Comparison of ENCODE assay signal across 31 cellular contexts in genomic region chr3:106139834-106140233, GRCh38.
"Had no signal": no experiment of that assay in that cellular context is flagged by ENCODE, and none has a peak within 500 bp of the region (broad histone marks: within the 10 kb centered on the region; RNA-seq: fewer than 3 reads in every experiment).

No MANE protein-coding gene starts in this region.

- H3K36me3 Mint-ChIP-seq: stimulated activated effector memory CD8-positive, alpha-beta T cell treated with anti-CD3 and anti-CD28 coated beads, Interleukin-12 subunit alpha, Interleukin-12 subunit beta, amount 100 ng/mL, for 72 hours had no signal

- H3K4me3 Mint-ChIP-seq: activated naive CD4-positive, alpha-beta T cell treated with anti-CD3 and anti-CD28 coated beads for 36 hours; activated naive CD8-positive, alpha-beta T cell treated with anti-CD3 and anti-CD28 coated beads, Interleukin-2, amount 10 ng/mL, durations not matched to agents 7 days and 5 days; naive thymus-derived CD4-positive, alpha-beta T cell; neural crest cell; stimulated activated effector memory CD8-positive, alpha-beta T cell treated with anti-CD3 and anti-CD28 coated beads, Interleukin-12 subunit alpha, Interleukin-12 subunit beta, amount 100 ng/mL, for 72 hours; stimulated activated naive CD8-positive, alpha-beta T cell treated with anti-CD3 and anti-CD28 coated beads, Interleukin-15, Interleukin-2, amounts not matched to agents 100 ng/mL and 50 ng/mL, for 24 hours had no signal

- H3K27me3 ChIP-seq: breast epithelium, esophagus muscularis mucosa, gastrocnemius medialis, right atrium auricular region, spleen, upper lobe of left lung, vagina had no signal

- H3K27ac Mint-ChIP-seq: activated naive CD4-positive, alpha-beta T cell treated with anti-CD3 and anti-CD28 coated beads for 36 hours; activated naive CD8-positive, alpha-beta T cell treated with anti-CD3 and anti-CD28 coated beads, Interleukin-2, amount 10 ng/mL, durations not matched to agents 7 days and 5 days; stimulated activated effector memory CD8-positive, alpha-beta T cell treated with anti-CD3 and anti-CD28 coated beads, Interleukin-12 subunit alpha, Interleukin-12 subunit beta, amount 100 ng/mL, for 72 hours; stimulated activated naive CD8-positive, alpha-beta T cell treated with anti-CD3 and anti-CD28 coated beads, Interleukin-15, Interleukin-2, amounts not matched to agents 100 ng/mL and 50 ng/mL, for 24 hours had no signal

- H3K27ac ChIP-seq: breast epithelium, esophagus muscularis mucosa, gastrocnemius medialis, right atrium auricular region, spleen, thoracic aorta, upper lobe of left lung, vagina, WERI-Rb-1 had no signal

- H3K4me1 Mint-ChIP-seq: neural crest cell had no signal

- H3K9me3 ChIP-seq: breast epithelium, esophagus muscularis mucosa, gastrocnemius medialis, right atrium auricular region, spleen, thoracic aorta, upper lobe of left lung, vagina had no signal

- H3K27me3 Mint-ChIP-seq: activated naive CD8-positive, alpha-beta T cell treated with anti-CD3 and anti-CD28 coated beads, Interleukin-2, amount 10 ng/mL, durations not matched to agents 7 days and 5 days; naive thymus-derived CD4-positive, alpha-beta T cell; stimulated activated naive CD8-positive, alpha-beta T cell treated with anti-CD3 and anti-CD28 coated beads, Interleukin-15, Interleukin-2, amounts not matched to agents 100 ng/mL and 50 ng/mL, for 24 hours had no signal

- H3K4me3 ChIP-seq: breast epithelium, esophagus muscularis mucosa, gastrocnemius medialis, right atrium auricular region, spleen, thoracic aorta, upper lobe of left lung, vagina had no signal

- ATAC-seq: activated CD4-positive, CD25-positive, alpha-beta regulatory T cell treated with anti-CD3 and anti-CD28 coated beads, Interleukin-2, amount 50 U/mL, for 24 hours; gastrocnemius medialis; left cardiac atrium; left ventricle myocardium superior; naive thymus-derived CD4-positive, alpha-beta T cell; stimulated activated effector memory CD8-positive, alpha-beta T cell treated with anti-CD3 and anti-CD28 coated beads, Interleukin-12 subunit alpha, Interleukin-12 subunit beta, amount 100 ng/mL, for 72 hours had no signal

- H3K9me3 Mint-ChIP-seq: activated naive CD4-positive, alpha-beta T cell treated with anti-CD3 and anti-CD28 coated beads for 36 hours; stimulated activated effector memory CD8-positive, alpha-beta T cell treated with anti-CD3 and anti-CD28 coated beads, Interleukin-12 subunit alpha, Interleukin-12 subunit beta, amount 100 ng/mL, for 72 hours had no signal

- DNase-seq: activated CD4-positive, alpha-beta T cell treated with anti-CD3 and anti-CD28 coated beads for 48 hours; activated CD4-positive, alpha-beta T cell treated with anti-CD3 and anti-CD28 coated beads, Interleukin-2, amount 50 U/mL, for 48 hours; activated CD8-positive, alpha-beta memory T cell treated with anti-CD3 and anti-CD28 coated beads for 24 hours; activated effector memory CD4-positive, alpha-beta T cell treated with anti-CD3 and anti-CD28 coated beads, Interleukin-2, amount 50 U/mL, for 16 hours; activated naive CD4-positive, alpha-beta T cell treated with anti-CD3 and anti-CD28 coated beads for 36 hours; activated naive CD8-positive, alpha-beta T cell treated with anti-CD3 and anti-CD28 coated beads, Interleukin-2, amount 10 ng/mL, durations not matched to agents 7 days and 5 days; amygdala; central memory CD4-positive, alpha-beta T cell; dermis blood vessel endothelial cell; effector CD4-positive, alpha-beta T cell; gastrocnemius medialis; hippocampal formation; left cardiac atrium; left ventricle myocardium superior; midbrain; naive thymus-derived CD4-positive, alpha-beta T cell; occipital lobe; spleen; stimulated activated CD4-positive, alpha-beta T cell treated with anti-CD3 and anti-CD28 coated beads, Interleukin-4, amount 100 ng/mL, for 1 hour; T-helper 9 cell; upper lobe of left lung; WERI-Rb-1 had no signal

- H3K4me1 ChIP-seq: breast epithelium, esophagus muscularis mucosa, gastrocnemius medialis, right atrium auricular region, spleen, upper lobe of left lung, vagina had no signal

- H3K36me3 ChIP-seq: breast epithelium, esophagus muscularis mucosa, gastrocnemius medialis, right atrium auricular region, spleen, thoracic aorta, upper lobe of left lung, vagina, WERI-Rb-1 had no signal
